Comparison of ENCODE assay signal across 23 cellular contexts in genomic region chr6:103284835-103285234, GRCh38.
"Had no signal": no experiment of that assay in that cellular context is flagged by ENCODE, and none has a peak within 500 bp of the region (broad histone marks: within the 10 kb centered on the region; RNA-seq: fewer than 3 reads in every experiment).

No MANE protein-coding gene starts in this region.

- H3K4me3 ChIP-seq: lower lobe of right lung, pancreas, prostate gland, sigmoid colon, spleen, tibial nerve, uterus had no signal

- H3K27me3 ChIP-seq: pancreas, sigmoid colon, spleen, tibial nerve, uterus had no signal

- H3K4me1 ChIP-seq: lower lobe of right lung, pancreas, prostate gland, sigmoid colon, spleen, tibial nerve, uterus had no signal

- H3K36me3 ChIP-seq: lower lobe of right lung, pancreas, prostate gland, sigmoid colon, spleen, tibial nerve had no signal

- DNase-seq: hypothalamus; immature natural killer cell; kidney; left ventricle myocardium superior; lower lobe of right lung; mammary epithelial cell; mesenchymal stem cell; naive thymus-derived CD8-positive, alpha-beta T cell; nucleus accumbens; pancreas; posterior cingulate gyrus; retina; right cardiac atrium; sigmoid colon; small intestine; spleen; stimulated activated CD4-positive, alpha-beta T cell treated with anti-CD3 and anti-CD28 coated beads, Interleukin-4, amount 100 ng/mL, for 24 hours; stimulated activated naive CD4-positive, alpha-beta T cell; uterus had no signal

- FAIRE-seq: islet of Langerhans, kidney, pancreas, small intestine had no signal

- ATAC-seq: left ventricle myocardium superior; lower lobe of right lung; naive thymus-derived CD8-positive, alpha-beta T cell; pancreas; right cardiac atrium; stimulated activated effector memory CD8-positive, alpha-beta T cell treated with anti-CD3 and anti-CD28 coated beads, Interleukin-12 subunit alpha, Interleukin-12 subunit beta, amount 100 ng/mL, for 72 hours had no signal

- H3K27ac ChIP-seq: lower lobe of right lung, pancreas, prostate gland, sigmoid colon, spleen, tibial nerve, uterus had no signal

- H3K9me3 ChIP-seq: lower lobe of right lung, pancreas, prostate gland, sigmoid colon, tibial nerve, uterus had no signal
